In genomic region chr17:16463341-16464000, GRCh38 we compare ENCODE assay signal across 9 cellular contexts. TPM values are rescaled to one million over a fixed set of nuclear protein-coding genes. Genes with fewer than 3 reads are reported as not detected.
A peak's percentile ranks its signal among the peaks of the same experiment; 100 is the strongest.
DNase-seq lines count a peak whose midpoint lies in the region; ATAC-seq, FAIRE-seq and TF ChIP-seq lines count a peak whose summit lies in the region.
"Had no signal": no experiment of that assay in that cellular context is flagged by ENCODE, and none has a peak within 500 bp of the region (broad histone marks: within the 10 kb centered on the region; RNA-seq: fewer than 3 reads in every experiment).

No MANE protein-coding gene starts in this region.

- H3K27ac Mint-ChIP-seq in progenitor cell of endocrine pancreas: no peak overlapping the region

- H3K4me1 Mint-ChIP-seq in progenitor cell of endocrine pancreas (ENCODE audit: low read depth): peaks cover 9% of the 10 kb centered on the region

- BruUV-seq in Panc1 (replicated peaks; lab: Mats Ljungman, UMichigan): no TSS peak

- H3K9me3 ChIP-seq in Panc1 (ENCODE audit: control insufficient read depth, insufficient read depth, low read depth, low read length) (no peaks in the 10 kb centered on the region), kidney (ENCODE audit: control insufficient read depth in 1 of 2, low read length in 2 of 2) (no peaks in the 10 kb centered on the region), HAP-1 (no peaks in the 10 kb centered on the region)

- H3K36me3 Mint-ChIP-seq in progenitor cell of endocrine pancreas (ENCODE audit: insufficient read depth): peaks cover 2% of the 10 kb centered on the region

- H3K36me3 ChIP-seq in Panc1 (ENCODE audit: control insufficient read depth, insufficient read depth, low read length): no peaks in the 10 kb centered on the region
- no peaks in the 10 kb centered on the region for H3K36me3 ChIP-seq in kidney (ENCODE audit: control insufficient read depth in 1 of 2, insufficient read depth in 2 of 2, low read length in 2 of 2)
- peaks cover 8% of the 10 kb centered on the region for H3K36me3 ChIP-seq in HAP-1 (replicated peaks)

- H3K4me1 ChIP-seq in Panc1 (ENCODE audit: control insufficient read depth, insufficient read depth, low read length) (no peaks in the 10 kb centered on the region; the same call in 1 of the 2 replicates), kidney (ENCODE audit: control insufficient read depth in 1 of 2, insufficient read depth in 1 of 2, low read depth in 1 of 2, low read length in 2 of 2) (peaks cover 0 to 11% of the 10 kb centered on the region in 2 donors), HAP-1 (no peaks in the 10 kb centered on the region)

- ATAC-seq in Panc1: peak; percentile 78; the same call in 1 of the 2 replicates
- no peak for ATAC-seq in HG03342 (IDR thresholded peaks at IDR 0.05; ENCODE audit: unreplicated experiment)

- no peak for TF ChIP-seq CTCF in Panc1 (IDR thresholded peaks at IDR 0.05)
- TF ChIP-seq CTCF in epithelial cell of esophagus (IDR thresholded peaks at IDR 0.05; ENCODE audit: insufficient read depth, low read depth, low read length, missing control alignments): peak; percentile 36
- peak; percentile 15 for TF ChIP-seq CTCF in progenitor cell of endocrine pancreas (IDR thresholded peaks at IDR 0.05; ENCODE audit: unreplicated experiment)
- no peak for TF ChIP-seq CTCF in kidney (IDR thresholded peaks at IDR 0.05; ENCODE audit: borderline replicate concordance, extremely low read depth, insufficient read depth)

- in situ Hi-C loops in Panc1 (cut with HindIII; ENCODE audit: low pct_unique_long_range_greater_than_20kb, low sequenced_read_pairs) (no loop called here), HAP-1 (cut with MboI; ENCODE audit: low sequenced_read_pairs) (no loop called here)

- no peak overlapping the region for H3K4me3 Mint-ChIP-seq in progenitor cell of endocrine pancreas (ENCODE audit: low read depth)

- POLR2A ChIA-PET in Panc1 (lab: Charles Lee): interaction anchor here (0.7 kb wide), 1 partner anchor 204 kb away, joined by 3 read pairs; no protein-coding TSS in a partner anchor

- no peaks in the 10 kb centered on the region for H3K27me3 Mint-ChIP-seq in progenitor cell of endocrine pancreas

- CTCF ChIA-PET in Panc1 (lab: Charles Lee): no interaction called here

- intact Hi-C loops in Panc1 (cut with micrococcal nuclease; ENCODE audit: unreplicated experiment): no loop called here
- intact Hi-C loops in kidney (cut with DNase I): no loop called here

- H3K9ac ChIP-seq in kidney (ENCODE audit: low read length in 2 of 2): no peak overlapping the region

- DNase-seq in GM04504 (ENCODE audit: low read depth) (peak; percentile 37), Panc1 (ENCODE audit: low read depth, low spot score) (no peak), epithelial cell of esophagus (ENCODE audit: low read depth) (peak; percentile 51), progenitor cell of endocrine pancreas (ENCODE audit: low spot score, unreplicated experiment) (no peak), kidney (no peak), HAP-1 (ENCODE audit: low spot score in 2 of 2) (no peak)
- no peak for DNase-seq in activated CD4-positive, alpha-beta T cell treated with anti-CD3 and anti-CD28 coated beads, Interleukin-2, amount 50 U/mL, for 4 hours
- DNase-seq: activated naive CD4-positive, alpha-beta T cell had no signal

- H3K9me3 Mint-ChIP-seq in progenitor cell of endocrine pancreas (ENCODE audit: low read depth): no peaks in the 10 kb centered on the region

- H3K27ac ChIP-seq in Panc1 (ENCODE audit: low read length): no peak overlapping the region
- no peak overlapping the region for H3K27ac ChIP-seq in kidney (ENCODE audit: low read depth in 2 of 2, low read length in 2 of 2)

- H3K4me3 ChIP-seq in Panc1 (ENCODE audit: low read depth in 2 of 2, low read length in 2 of 2): no peak overlapping the region
- no peak overlapping the region for H3K4me3 ChIP-seq in epithelial cell of esophagus (ENCODE audit: low read length)
- H3K4me3 ChIP-seq in kidney (ENCODE audit: low read length in 2 of 2): no peak overlapping the region
- H3K4me3 ChIP-seq in HAP-1: no peak overlapping the region

- H3K27me3 ChIP-seq in Panc1 (ENCODE audit: control insufficient read depth, insufficient read depth, low read length) (no peaks in the 10 kb centered on the region), HAP-1 (ENCODE audit: low read depth) (no peaks in the 10 kb centered on the region)

- FAIRE-seq in kidney (lab: Jason Lieb, UNC): no peak

RNA-seq across cellular contexts. Expression of gene LRRC75A, which starts 28.5 kb away (rescaled TPM):
- total RNA-seq in Panc1 (2021; ENCODE audit: unreplicated experiment) (1.2 TPM), progenitor cell of endocrine pancreas (8.5 and 9.7 TPM in 2 replicates), kidney (2.5 TPM)
- polyA plus RNA-seq in Panc1 (2012; ENCODE audit: insufficient read length): 1.3 TPM
- 2.6 TPM for polyA plus RNA-seq in kidney (ENCODE audit: insufficient read depth, low read depth, low replicate concordance)

RNA-seq across cellular contexts. Expression of gene TRPV2, which starts 48.1 kb away (rescaled TPM):
- total RNA-seq in Panc1 (2021; ENCODE audit: unreplicated experiment) (34.9 TPM), progenitor cell of endocrine pancreas (1.3 and 2.1 TPM in 2 replicates), kidney (18.2 TPM)
- polyA plus RNA-seq in Panc1 (2012; ENCODE audit: insufficient read length): 50.8 TPM
- 8.6 TPM for polyA plus RNA-seq in kidney (ENCODE audit: insufficient read depth, low read depth, low replicate concordance)

Comparison
In these comparisons a context has a peak if more than half of its experiments do, and no peak if none do; other contexts are left out.
1. DNase-seq: peak in GM04504 (single experiment) and epithelial cell of esophagus (single experiment); none in Panc1 (single experiment), progenitor cell of endocrine pancreas (single experiment), kidney (single experiment), HAP-1 (0 of 2) and activated CD4-positive, alpha-beta T cell treated with anti-CD3 and anti-CD28 coated beads, Interleukin-2, amount 50 U/mL, for 4 hours (0 of 2).
2. CTCF ChIP-seq: peak in epithelial cell of esophagus (single experiment) and progenitor cell of endocrine pancreas (single experiment); none in Panc1 (single experiment) and kidney (single experiment).